In genomic region chrX:3815896-3816664, GRCh38 we compare ENCODE assay signal across 8 cellular contexts.
DNase-seq lines count a peak whose midpoint lies in the region; ATAC-seq and TF ChIP-seq lines count a peak whose summit lies in the region.

No MANE protein-coding gene starts in this region.

- H3K79me2 ChIP-seq in OCI-LY3 (ENCODE audit: low read length) = no peaks in the 10 kb centered on the region; the same call in 1 of the 2 replicates

- no peaks in the 10 kb centered on the region for H4K20me1 ChIP-seq in OCI-LY3 (ENCODE audit: insufficient read depth, low read length)

- intact Hi-C loops in ovary (cut with DNase I) = loop anchor here in 1 of 4 donors (10.0 kb wide), 2 partner anchors 101 to 161 kb away; partner anchors contain the start of gene PRKX

- peak overlapping the region; percentile 80 for H3K27ac ChIP-seq in OCI-LY3 (ENCODE audit: low read length)
- H3K27ac ChIP-seq in ovary = peak overlapping the region; percentile 83 to 97

- H2AFZ ChIP-seq in OCI-LY3 (ENCODE audit: low read depth, low read length) = no peak overlapping the region

- H3K9me3 ChIP-seq in OCI-LY3 (ENCODE audit: insufficient read depth, low read length) (no peaks in the 10 kb centered on the region), ovary (no peaks in the 10 kb centered on the region)

- H3K36me3 ChIP-seq in GM06990 (ENCODE audit: control insufficient read depth, insufficient read depth, low read length) (peaks cover 6% of the 10 kb centered on the region), OCI-LY3 (replicated peaks; ENCODE audit: low read depth, low read length) (peaks cover 3% of the 10 kb centered on the region), ovary (no peaks in the 10 kb centered on the region)

- H3K9ac ChIP-seq in OCI-LY3 (ENCODE audit: low read length) = peak overlapping the region; percentile 86

- DNase-seq in GM06990 (ENCODE audit: extremely low read depth, insufficient read length) = peak; percentile 70
- DNase-seq in activated gamma-delta T cell (lab: John Stamatoyannopoulos, UW) = peak; percentile 28
- peak; percentile 30 for DNase-seq in glomerular visceral epithelial cell (ENCODE audit: extremely low spot score)
- peak; percentile 57 to 79 (median 72) for DNase-seq in ovary
- no peak for DNase-seq in globus pallidus (ENCODE audit: low spot score)
- no peak for DNase-seq in NCI-H187 (lab: John Stamatoyannopoulos, UW)

- no peak for TF ChIP-seq POLR2A in ovary (IDR thresholded peaks at IDR 0.05)

- no peak for TF ChIP-seq CTCF in GM06990 (IDR thresholded peaks at IDR 0.05; ENCODE audit: insufficient read depth, low read length, poor library complexity, severe bottlenecking)
- no peak for TF ChIP-seq CTCF in OCI-LY3 (IDR thresholded peaks at IDR 0.05; ENCODE audit: low read depth, low read length)
- TF ChIP-seq CTCF in ovary (IDR thresholded peaks at IDR 0.05) = no peak

- TF ChIP-seq EP300 in ovary (IDR thresholded peaks at IDR 0.05) = no peak

- ATAC-seq in HG02870 (IDR thresholded peaks at IDR 0.05; ENCODE audit: unreplicated experiment) = peak; percentile 6

- H3K4me1 ChIP-seq in OCI-LY3 (ENCODE audit: low read length) (peaks cover 10% of the 10 kb centered on the region), ovary (ENCODE audit: insufficient read depth) (peaks cover 1% of the 10 kb centered on the region)

- peak overlapping the region; percentile 87 for H3K4me2 ChIP-seq in OCI-LY3 (ENCODE audit: low read length)

- WGBS in ovary, 3 donors = 1 to 4% (median 1%) methylated on average over 44 to 50 of the region's 50 CpGs

- no peaks in the 10 kb centered on the region for H3K27me3 ChIP-seq in GM06990 (replicated peaks; ENCODE audit: control insufficient read depth, insufficient read depth, low read length)
- H3K27me3 ChIP-seq in OCI-LY3 (ENCODE audit: low read depth, low read length) = no peaks in the 10 kb centered on the region
- no peaks in the 10 kb centered on the region for H3K27me3 ChIP-seq in ovary

- H3K4me3 ChIP-seq in GM06990 (replicated peaks; ENCODE audit: low read depth, low read length) (peak overlapping the region; percentile 82), OCI-LY3 (ENCODE audit: low read length) (peak overlapping the region; percentile 97), ovary (peak overlapping the region; percentile 85)

Comparison
In these comparisons a context has a peak if more than half of its experiments do, and no peak if none do; other contexts are left out.
1. DNase-seq: peak in GM06990 (single experiment), activated gamma-delta T cell (single experiment), glomerular visceral epithelial cell (single experiment) and ovary (5 of 5); none in globus pallidus (single experiment) and NCI-H187 (0 of 2).
2. Peak in every context shown above with its lines, with median percentiles within 50 percentile points of each other: H3K4me3 ChIP-seq.